12 cellular contexts compared by ENCODE assay signal in the genomic region with DNA sequence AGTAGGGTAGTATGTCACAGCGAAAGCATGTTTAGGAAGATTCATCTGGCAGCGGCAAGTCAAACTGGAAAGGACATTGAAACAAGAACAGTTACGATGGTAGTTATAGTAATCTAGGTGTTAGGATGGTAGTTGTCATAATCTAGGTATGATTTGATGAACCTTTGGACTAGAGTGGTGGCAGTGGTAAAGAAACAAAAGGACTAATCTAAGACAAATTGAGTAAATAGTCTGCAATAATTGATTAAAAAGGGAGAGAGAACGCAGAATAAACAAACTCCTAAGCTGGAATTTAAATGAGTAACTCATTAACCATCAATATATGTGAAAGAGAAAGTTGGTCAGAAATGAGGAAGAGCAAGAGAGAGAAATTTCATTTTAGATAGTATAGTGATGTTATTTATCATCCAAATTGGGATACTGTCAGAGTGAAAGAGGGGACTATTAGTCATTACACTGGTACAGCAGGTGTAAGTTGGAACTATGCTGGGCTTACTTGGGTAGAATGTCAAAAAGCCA. TPM values are rescaled to one million over a fixed set of nuclear protein-coding genes. Genes with fewer than 3 reads are reported as not detected.
DNase-seq lines count a peak whose midpoint lies in the region; ATAC-seq, FAIRE-seq and TF ChIP-seq lines count a peak whose summit lies in the region.
"Had no signal": no experiment of that assay in that cellular context is flagged by ENCODE, and none has a peak within 500 bp of the region (broad histone marks: within the 10 kb centered on the region; RNA-seq: fewer than 3 reads in every experiment).

No MANE protein-coding gene starts in this region.

- FAIRE-seq in GM12891 (lab: Jason Lieb, UNC) = peak; percentile 35

- no peak overlapping the region for H2AFZ ChIP-seq in OCI-LY3 (ENCODE audit: low read depth, low read length)

- no peak for DNase-seq in GM12891 (ENCODE audit: insufficient read length, low spot score)
- DNase-seq in NCI-H1436 (lab: John Stamatoyannopoulos, UW) = no peak
- no peak for DNase-seq in COLO668 (lab: John Stamatoyannopoulos, UW; ENCODE audit: unreplicated experiment)
- DNase-seq in mucosa of descending colon = no peak
- no peak for DNase-seq in HCEC 1CT
- DNase-seq: activated naive CD8-positive, alpha-beta T cell treated with anti-CD3 and anti-CD28 coated beads, Interleukin-2, amount 10 ng/mL, durations not matched to agents 7 days and 5 days; NCI-H2227 treated with DMSO at 0.1 percent for 48 hours had no signal

- ATAC-seq in GM19035 (IDR thresholded peaks at IDR 0.05; ENCODE audit: unreplicated experiment) (peak; percentile 94), HG02852 (IDR thresholded peaks at IDR 0.05; ENCODE audit: unreplicated experiment) (peak; percentile 97), mucosa of descending colon (no peak)

- TF ChIP-seq POLR2A in GM12891 (IDR thresholded peaks at IDR 0.05; ENCODE audit: low read depth, low read length) = no peak

- no peaks in the 10 kb centered on the region for H4K20me1 ChIP-seq in OCI-LY3 (ENCODE audit: insufficient read depth, low read length)

- TF ChIP-seq CTCF in OCI-LY3 (IDR thresholded peaks at IDR 0.05; ENCODE audit: low read depth, low read length) (no peak), mucosa of descending colon (IDR thresholded peaks at IDR 0.05) (no peak)

- H3K4me2 ChIP-seq in OCI-LY3 (ENCODE audit: low read length) = peak overlapping the region; percentile 82

- intact Hi-C loops in mucosa of descending colon (cut with DNase I, micrococcal nuclease) = no loop called here

- H3K4me1 ChIP-seq in OCI-LY3 (ENCODE audit: low read length) (peaks cover 40% of the 10 kb centered on the region), mucosa of descending colon (ENCODE audit: low read depth) (no peaks in the 10 kb centered on the region)
- H3K4me1 ChIP-seq: suprapubic skin had no signal

- H3K27ac ChIP-seq in OCI-LY3 (ENCODE audit: low read length) = peak overlapping the region; percentile 84
- H3K27ac ChIP-seq: skin epidermis, suprapubic skin had no signal

- H3K9me3 ChIP-seq in OCI-LY3 (ENCODE audit: insufficient read depth, low read length) = no peaks in the 10 kb centered on the region
- H3K9me3 ChIP-seq in mucosa of descending colon = no peaks in the 10 kb centered on the region
- H3K9me3 ChIP-seq: suprapubic skin had no signal

- H3K27me3 ChIP-seq in OCI-LY3 (ENCODE audit: low read depth, low read length) = no peaks in the 10 kb centered on the region
- H3K27me3 ChIP-seq: suprapubic skin had no signal

- H3K4me3 ChIP-seq in OCI-LY3 (ENCODE audit: low read length) = peak overlapping the region; percentile 71
- no peak overlapping the region for H3K4me3 ChIP-seq in mucosa of descending colon
- H3K4me3 ChIP-seq: skin epidermis, suprapubic skin had no signal

- H3K36me3 ChIP-seq in OCI-LY3 (replicated peaks; ENCODE audit: low read depth, low read length) (peaks cover 23% of the 10 kb centered on the region), mucosa of descending colon (ENCODE audit: low read depth) (no peaks in the 10 kb centered on the region)

- peaks cover 13% of the 10 kb centered on the region for H3K79me2 ChIP-seq in OCI-LY3 (ENCODE audit: low read length)

- H3K9ac ChIP-seq in OCI-LY3 (ENCODE audit: low read length) = peak overlapping the region; percentile 44; the same call in 1 of the 2 replicates

TF ChIP-seq in GM12891, 5 proteins besides CTCF, POLR2A, EP300 and RAD21:
- no peak for TF ChIP-seq POU2F2 (IDR thresholded peaks at IDR 0.05; ENCODE audit: low read depth, low read length)
- peak; percentile 82 for TF ChIP-seq SPI1 (IDR thresholded peaks at IDR 0.05; ENCODE audit: low read depth, low read length)
- TF ChIP-seq PAX5 (IDR thresholded peaks at IDR 0.05; ENCODE audit: insufficient read depth, low read length, severe bottlenecking) = no peak
- no peak for TF ChIP-seq POLR2AphosphoS5 (IDR thresholded peaks at IDR 0.05; ENCODE audit: low read depth, low read length)
TF ChIP-seq in GM12891: peak in this region for 1.

RNA-seq across cellular contexts. Expression of a gene that starts 56.8 kb away (rescaled TPM):
- 26.4 TPM for polyA plus RNA-seq in GM12891 (2012; ENCODE audit: low read depth, missing spikeins)
- total RNA-seq in mucosa of descending colon = 10 to 100 TPM; 52.5 to 63.3 (median 57.8) TPM

RNA-seq across cellular contexts. Expression of a gene that starts 57.1 kb away (rescaled TPM):
- 7.7 TPM for polyA plus RNA-seq in GM12891 (2012; ENCODE audit: low read depth, missing spikeins)
- 10 to 100 TPM; 18.3 to 24.7 (median 18.6) TPM for total RNA-seq in mucosa of descending colon
